Comparison of ENCODE assay signal across 1 cellular context in genomic region chr3:47036145-47036544, GRCh38.
A peak's percentile ranks its signal among the peaks of the same experiment; 100 is the strongest.
TF ChIP-seq lines count a peak whose summit lies in the region.

No MANE protein-coding gene starts in this region.

TF ChIP-seq in K562, 482 proteins besides CTCF, POLR2A, EP300 and RAD21:
- TF ChIP-seq ARID1B (IDR thresholded peaks at IDR 0.05), result 0 out of 2 replicates have a peak, but pooled peaks have one; percentile 10
- TF ChIP-seq, protein P1, sequence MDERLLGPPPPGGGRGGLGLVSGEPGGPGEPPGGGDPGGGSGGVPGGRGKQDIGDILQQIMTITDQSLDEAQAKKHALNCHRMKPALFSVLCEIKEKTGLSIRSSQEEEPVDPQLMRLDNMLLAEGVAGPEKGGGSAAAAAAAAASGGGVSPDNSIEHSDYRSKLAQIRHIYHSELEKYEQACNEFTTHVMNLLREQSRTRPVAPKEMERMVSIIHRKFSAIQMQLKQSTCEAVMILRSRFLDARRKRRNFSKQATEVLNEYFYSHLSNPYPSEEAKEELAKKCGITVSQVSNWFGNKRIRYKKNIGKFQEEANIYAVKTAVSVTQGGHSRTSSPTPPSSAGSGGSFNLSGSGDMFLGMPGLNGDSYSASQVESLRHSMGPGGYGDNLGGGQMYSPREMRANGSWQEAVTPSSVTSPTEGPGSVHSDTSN (CRISPR knock-in tag; IDR thresholded peaks at IDR 0.05; ENCODE audit: low read depth), result no peak
- TF ChIP-seq, protein P1 (tag; conservative IDR thresholded peaks at IDR 0.05; ENCODE audit: low read depth), result no peak
- TF ChIP-seq SAFB2 (IDR thresholded peaks at IDR 0.05; ENCODE audit: borderline replicate concordance, low read depth, low read length, severe bottlenecking), result no peak
- peak; percentile 35; the same call in 1 of the 2 replicates for TF ChIP-seq CBFA2T2 (conservative IDR thresholded peaks at IDR 0.05)
- peak; percentile 20; the same call in 1 of the 2 replicates for TF ChIP-seq TAL1 (IDR thresholded peaks at IDR 0.05)
- TF ChIP-seq NCOR1 (IDR thresholded peaks at IDR 0.05), result peak; percentile 22; the same call in 1 of the 2 replicates
- peak; percentile 74 for TF ChIP-seq CBFA2T3 (IDR thresholded peaks at IDR 0.05)
- TF ChIP-seq ZNF407 (IDR thresholded peaks at IDR 0.05; ENCODE audit: low read depth), result no peak
- no peak for TF ChIP-seq NR2F6 (CRISPR knock-in tag; IDR thresholded peaks at IDR 0.05)
- TF ChIP-seq HDAC8 (tag; IDR thresholded peaks at IDR 0.05), result no peak
